In the genomic region with DNA sequence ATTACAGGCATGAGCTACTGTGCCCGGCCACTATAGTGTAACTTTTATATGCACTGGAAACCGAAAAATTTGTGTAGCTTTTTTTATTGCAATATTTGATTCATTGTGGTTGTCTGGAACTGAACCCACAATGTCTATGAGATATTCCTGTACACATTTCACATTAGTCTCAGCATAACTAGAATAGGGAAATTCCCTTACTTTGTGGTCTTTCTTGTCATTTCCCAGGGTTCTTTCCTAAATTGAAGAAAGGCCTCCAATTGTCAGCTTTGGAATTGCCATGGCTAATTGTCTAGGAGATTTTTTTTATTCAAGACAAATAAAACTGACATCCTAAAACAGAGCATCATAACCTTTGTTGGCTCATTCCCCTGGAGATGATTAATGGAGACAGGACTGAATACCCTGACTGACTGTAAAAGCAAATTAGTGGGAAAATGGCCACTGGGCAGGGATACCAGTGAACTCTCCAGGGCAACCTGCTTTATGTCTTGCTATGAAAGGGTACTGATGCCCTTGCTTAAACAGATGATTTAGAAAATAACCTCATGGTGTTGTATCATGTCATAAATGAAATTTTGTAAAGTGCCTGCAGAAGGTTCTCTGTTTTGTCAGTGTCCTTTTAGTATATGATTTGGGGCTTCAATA, we compare ENCODE assay signal across 17 cellular contexts.
DNase-seq lines count a peak whose midpoint lies in the region; ATAC-seq and TF ChIP-seq lines count a peak whose summit lies in the region.
"Had no signal": no experiment of that assay in that cellular context is flagged by ENCODE, and none has a peak within 500 bp of the region (broad histone marks: within the 10 kb centered on the region; RNA-seq: fewer than 3 reads in every experiment).

No MANE protein-coding gene starts in this region.

- no peaks in the 10 kb centered on the region for H3K9me2 ChIP-seq in SK-N-SH

- POLR2A ChIA-PET in SK-N-SH (lab: Yijun Ruan, JAX) = no interaction called here

- no peak overlapping the region for H2AFZ ChIP-seq in SK-N-SH (ENCODE audit: low read depth)
- H2AFZ ChIP-seq: GM23248 had no signal

- 71% methylated on average over 2 of the region's 2 CpGs for WGBS in SK-N-SH (ENCODE audit: low lambda C conversion rate)
- 73 to 89% methylated on average over 2 of the region's 2 CpGs for WGBS in endodermal cell (ENCODE audit: insufficient coverage in 1 of 2, insufficient read length in 1 of 2), 2 experiments

- H3K4me2 ChIP-seq in SK-N-SH = no peak overlapping the region

- peaks cover 4% of the 10 kb centered on the region for H3K4me1 Mint-ChIP-seq in endodermal cell
- H3K4me1 Mint-ChIP-seq: CD4-positive, alpha-beta memory T cell had no signal

- no peak for ATAC-seq in GM21723 (IDR thresholded peaks at IDR 0.05; ENCODE audit: unreplicated experiment)

- H3K27me3 Mint-ChIP-seq in endodermal cell (ENCODE audit: insufficient read depth) = no peaks in the 10 kb centered on the region
- H3K27me3 Mint-ChIP-seq: CD4-positive, alpha-beta memory T cell had no signal

- peaks cover 17% of the 10 kb centered on the region for H3K9me3 Mint-ChIP-seq in endodermal cell

- CTCF ChIA-PET in SK-N-SH (lab: Yijun Ruan, JAX) = interaction anchor here (0.6 kb wide), 1 partner anchor 560 kb away, joined by 4 read pairs; no protein-coding TSS in a partner anchor

- H3K36me3 ChIP-seq in SK-N-SH (replicated peaks in 1 of 2; ENCODE audit: control insufficient read depth in 1 of 2, insufficient read depth in 2 of 2, low read length in 1 of 2) = no peaks in the 10 kb centered on the region
- no peaks in the 10 kb centered on the region for H3K36me3 ChIP-seq in endodermal cell (ENCODE audit: control insufficient read depth, insufficient read depth, low read length)

- TF ChIP-seq EP300 in SK-N-SH (IDR thresholded peaks at IDR 0.05; ENCODE audit: borderline replicate concordance in 1 of 2, low read depth in 1 of 2, low read length in 1 of 2) = peak; percentile 8 to 81; a peak in 2 of 4 replicates

- no peak overlapping the region for H3K4me3 Mint-ChIP-seq in endodermal cell
- H3K4me3 Mint-ChIP-seq: CD4-positive, alpha-beta memory T cell had no signal

- H3K27ac Mint-ChIP-seq in endodermal cell = no peak overlapping the region
- H3K27ac Mint-ChIP-seq: CD4-positive, alpha-beta memory T cell had no signal

- no peaks in the 10 kb centered on the region for H4K20me1 ChIP-seq in SK-N-SH (ENCODE audit: insufficient read depth)

- H3F3A ChIP-seq in SK-N-SH (replicated peaks; ENCODE audit: insufficient read depth) = peaks cover 4% of the 10 kb centered on the region

- TF ChIP-seq CTCF in SK-N-SH (IDR thresholded peaks at IDR 0.05) (no peak), endodermal cell (conservative IDR thresholded peaks at IDR 0.05) (no peak)

- H3K27ac ChIP-seq in SK-N-SH (ENCODE audit: low read depth in 2 of 2, low read length in 1 of 2) = peak overlapping the region in 1 of 2 experiments; percentile 69; a peak in 1 of 4 replicates
- H3K27ac ChIP-seq in endodermal cell (ENCODE audit: low read depth, low read length) = peak overlapping the region; percentile 81
- H3K27ac ChIP-seq: 22Rv1, GM23248 had no signal

- DNase-seq in NCI-H2227 (lab: John Stamatoyannopoulos, UW; ENCODE audit: unreplicated experiment) = peak; percentile 4
- no peak for DNase-seq in NCI-H2227 treated with DMSO at 0.1 percent for 48 hours (lab: John Stamatoyannopoulos, UW)
- peak; percentile 51 for DNase-seq in SK-N-SH
- DNase-seq in endodermal cell = no peak
- DNase-seq in medulla oblongata (ENCODE audit: extremely low spot score) = no peak
- no peak for DNase-seq in T-helper 9 cell
- DNase-seq: C1 segment of cervical spinal cord; Calu3; CD4-positive, alpha-beta memory T cell; COR-L47; DMS53; DMS79 treated with DMSO at 0.1 percent for 48 hours; GM23248; H7; HCEC 1CT had no signal

- peaks cover 16% of the 10 kb centered on the region for H3K36me3 Mint-ChIP-seq in endodermal cell (ENCODE audit: low read depth)
- H3K36me3 Mint-ChIP-seq: CD4-positive, alpha-beta memory T cell had no signal

- H3K27me3 ChIP-seq in SK-N-SH (ENCODE audit: insufficient read depth) (no peaks in the 10 kb centered on the region), endodermal cell (ENCODE audit: control insufficient read depth, insufficient read depth, low read length, poor library complexity, severe bottlenecking) (no peaks in the 10 kb centered on the region)

- H3K9me3 ChIP-seq in SK-N-SH = peaks cover 16% of the 10 kb centered on the region
- peaks cover 30% of the 10 kb centered on the region for H3K9me3 ChIP-seq in endodermal cell (ENCODE audit: control insufficient read depth, low read length)

- no peaks in the 10 kb centered on the region for H3K79me2 ChIP-seq in SK-N-SH (ENCODE audit: insufficient read depth)

- 0 out of 2 replicates have a peak, but pooled peaks have one; percentile 4 for TF ChIP-seq RAD21 in SK-N-SH (IDR thresholded peaks at IDR 0.05; ENCODE audit: low read length)

- no peak overlapping the region for H3K9ac ChIP-seq in SK-N-SH
- no peak overlapping the region for H3K9ac ChIP-seq in endodermal cell (ENCODE audit: extremely low read depth, low read length, poor library complexity, severe bottlenecking)
- H3K9ac ChIP-seq: GM23248 had no signal

- H3K4me1 ChIP-seq in SK-N-SH (ENCODE audit: control insufficient read depth in 1 of 2, insufficient read depth in 2 of 2, low read depth in 1 of 2, low read length in 1 of 2) (no peaks in the 10 kb centered on the region; a peak in 1 of 4 replicates), endodermal cell (ENCODE audit: control insufficient read depth, insufficient read depth, low read length) (no peaks in the 10 kb centered on the region)

- H3K4me3 ChIP-seq in SK-N-SH (ENCODE audit: low read depth in 2 of 2, low read length in 1 of 2) = no peak overlapping the region
- no peak overlapping the region for H3K4me3 ChIP-seq in endodermal cell (ENCODE audit: low read length)
- H3K4me3 ChIP-seq: GM23248 had no signal

TF ChIP-seq in SK-N-SH, 30 proteins besides CTCF, POLR2A, EP300 and RAD21 (continues in another document):
- TF ChIP-seq FOXJ3 (CRISPR knock-in tag; IDR thresholded peaks at IDR 0.05) (no peak), CHD2 (IDR thresholded peaks at IDR 0.05; ENCODE audit: low read length, partially characterized antibody) (no peak), GATA2 (CRISPR knock-in tag; IDR thresholded peaks at IDR 0.05) (peak; percentile 15; the same call in 1 of the 2 replicates), MXI1 (IDR thresholded peaks at IDR 0.05; ENCODE audit: low read depth, low read length) (no peak), GABPA (IDR thresholded peaks at IDR 0.05; ENCODE audit: low read depth) (no peak), TCF12 (IDR thresholded peaks at IDR 0.05) (peak; percentile 45; the same call in 1 of the 2 replicates), TEAD4 (IDR thresholded peaks at IDR 0.05; ENCODE audit: borderline replicate concordance, insufficient read depth) (no peak), RFX5 (IDR thresholded peaks at IDR 0.05; ENCODE audit: low read length) (no peak), ZBTB33 (IDR thresholded peaks at IDR 0.05; ENCODE audit: borderline replicate concordance, low read depth) (no peak), TAF1 (IDR thresholded peaks at IDR 0.05; ENCODE audit: borderline replicate concordance, low read depth, low read length) (no peak), REST (IDR thresholded peaks at IDR 0.05; ENCODE audit: low read depth, low read length) (no peak), SIN3A (IDR thresholded peaks at IDR 0.05; ENCODE audit: borderline replicate concordance, low read depth, low read length) (no peak), ELF1 (IDR thresholded peaks at IDR 0.05) (no peak), RCOR1 (IDR thresholded peaks at IDR 0.05; ENCODE audit: low read length) (peak; percentile 80), EZH2phosphoT487 (IDR thresholded peaks at IDR 0.05; ENCODE audit: borderline replicate concordance, low read depth) (no peak)

Comparison
In these comparisons a context has a peak if more than half of its experiments do, and no peak if none do; other contexts are left out.
1. DNase-seq: peak in NCI-H2227 (single experiment) and SK-N-SH (single experiment); none in NCI-H2227 treated with DMSO at 0.1 percent for 48 hours (single experiment), endodermal cell (single experiment), medulla oblongata (single experiment) and T-helper 9 cell (single experiment).